ENCODE assay signal across 9 cellular contexts in the genomic region with DNA sequence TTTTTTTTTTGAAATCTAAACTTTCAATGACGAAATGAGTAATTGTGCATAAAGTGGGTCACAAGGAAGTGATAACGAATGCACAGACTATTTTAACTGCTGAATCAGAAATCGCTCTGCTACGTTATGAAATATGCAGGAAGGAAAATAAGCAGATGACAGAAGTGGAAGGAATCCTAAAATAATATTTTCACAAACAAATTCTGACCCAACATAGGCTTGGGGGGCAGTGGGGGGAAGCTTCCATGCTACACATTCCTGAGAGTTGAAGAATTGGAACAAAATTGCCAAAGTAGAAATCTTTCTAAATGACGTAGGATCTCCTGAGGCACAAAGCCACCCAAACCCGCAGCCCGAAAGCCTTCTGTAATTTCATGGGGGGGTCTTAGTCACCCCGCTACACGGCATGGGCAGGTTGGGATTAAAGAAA.
DNase-seq lines count a peak whose midpoint lies in the region; ATAC-seq and TF ChIP-seq lines count a peak whose summit lies in the region.
"Had no signal": no experiment of that assay in that cellular context is flagged by ENCODE, and none has a peak within 500 bp of the region (broad histone marks: within the 10 kb centered on the region; RNA-seq: fewer than 3 reads in every experiment).

No MANE protein-coding gene starts in this region.

- no peak for TF ChIP-seq CTCF in HFFc6 (IDR thresholded peaks at IDR 0.05)

- H3K4me1 Mint-ChIP-seq in HFFc6 (ENCODE audit: low read depth), result peaks cover 74% of the 10 kb centered on the region
- peaks cover 42% of the 10 kb centered on the region for H3K4me1 Mint-ChIP-seq in central memory CD8-positive, alpha-beta T cell

- H3K27me3 Mint-ChIP-seq in HFFc6 (ENCODE audit: insufficient read depth), result no peaks in the 10 kb centered on the region; the same call in 1 of the 2 replicates
- no peaks in the 10 kb centered on the region for H3K27me3 Mint-ChIP-seq in central memory CD8-positive, alpha-beta T cell

- ATAC-seq in central memory CD8-positive, alpha-beta T cell (replicated peaks; ENCODE audit: extremely low read depth, poor library complexity, severe bottlenecking), result no peak
- ATAC-seq in GM21619 (IDR thresholded peaks at IDR 0.05; ENCODE audit: unreplicated experiment) (no peak), HG03378 (IDR thresholded peaks at IDR 0.05; ENCODE audit: unreplicated experiment) (no peak)

- no peaks in the 10 kb centered on the region for H3K36me3 Mint-ChIP-seq in HFFc6 (ENCODE audit: low read depth)
- peaks cover 7% of the 10 kb centered on the region for H3K36me3 Mint-ChIP-seq in central memory CD8-positive, alpha-beta T cell (ENCODE audit: insufficient read depth)

- DNase-seq in ACHN, result peak; percentile 69
- peak; percentile 94 for DNase-seq in HFFc6
- DNase-seq in central memory CD8-positive, alpha-beta T cell (ENCODE audit: low spot score in 2 of 2), result no peak
- peak; percentile 14 for DNase-seq in mucosa of gallbladder (ENCODE audit: low spot score)
- no peak for DNase-seq in NCI-H774 (lab: John Stamatoyannopoulos, UW)
- DNase-seq in iPS-NIHi7 (ENCODE audit: extremely low spot score), result no peak
- DNase-seq: activated naive CD4-positive, alpha-beta T cell treated with anti-CD3 and anti-CD28 coated beads, Interleukin-2, amount 50 U/mL, for 16 hours had no signal

- in situ Hi-C loops in ACHN (cut with HindIII; ENCODE audit: low pct_ligation_motif_present, low pct_unique_long_range_greater_than_20kb, low sequenced_read_pairs), result no loop called here

- H3K9me3 Mint-ChIP-seq in HFFc6, result no peaks in the 10 kb centered on the region
- H3K9me3 Mint-ChIP-seq in central memory CD8-positive, alpha-beta T cell, result no peaks in the 10 kb centered on the region

- peak overlapping the region; percentile 53 for H3K4me3 Mint-ChIP-seq in HFFc6
- H3K4me3 Mint-ChIP-seq in central memory CD8-positive, alpha-beta T cell, result no peak overlapping the region

- H3K27ac Mint-ChIP-seq in HFFc6, result peak overlapping the region; percentile 76
- peak overlapping the region; percentile 47 for H3K27ac Mint-ChIP-seq in central memory CD8-positive, alpha-beta T cell (ENCODE audit: low read depth)

Comparison
In these comparisons a context has a peak if more than half of its experiments do, and no peak if none do; other contexts are left out.
1. DNase-seq: peak in ACHN (single experiment), HFFc6 (single experiment) and mucosa of gallbladder (single experiment); none in central memory CD8-positive, alpha-beta T cell (0 of 2), NCI-H774 (single experiment) and iPS-NIHi7 (single experiment).